In genomic region chr5:34179453-34180190, GRCh38 we compare ENCODE assay signal across 8 cellular contexts.
DNase-seq lines count a peak whose midpoint lies in the region; ATAC-seq and TF ChIP-seq lines count a peak whose summit lies in the region.
"Not testable (repeated sequence)": the region's sequence is repeated elsewhere in the genome, so short reads cannot be mapped to it uniquely, and the experiment has no call there.

No MANE protein-coding gene starts in this region.

- not testable (repeated sequence) for TF ChIP-seq CTCF in 22Rv1 (IDR thresholded peaks at IDR 0.05); VCaP (conservative IDR thresholded peaks at IDR 0.05); prostate gland (IDR thresholded peaks at IDR 0.05)

- H3K9me3 Mint-ChIP-seq in effector memory CD8-positive, alpha-beta T cell: not testable (repeated sequence)

- H3K4me3 Mint-ChIP-seq in effector memory CD8-positive, alpha-beta T cell: not testable (repeated sequence)

- not testable (repeated sequence) for H3K4me1 ChIP-seq in right cardiac atrium (ENCODE audit: control insufficient read depth, insufficient read depth, low read length); prostate gland (replicated peaks)

- peak overlapping the region; percentile 1 to 2 for H3K27ac Mint-ChIP-seq in effector memory CD8-positive, alpha-beta T cell

- peaks cover 32% of the 10 kb centered on the region for H3K36me3 Mint-ChIP-seq in effector memory CD8-positive, alpha-beta T cell (ENCODE audit: insufficient read depth)

- H3K36me3 ChIP-seq in prostate gland: not testable (repeated sequence)

- intact Hi-C loops in right cardiac atrium (cut with DNase I); prostate gland (cut with DNase I): not testable (repeated sequence)

- H3K9me3 ChIP-seq in right cardiac atrium (ENCODE audit: control insufficient read depth, low read length); prostate gland: not testable (repeated sequence)

- H3K27ac ChIP-seq in 22Rv1 (peak overlapping the region; percentile 37), VCaP (peak overlapping the region; percentile 29; the same call in 1 of the 2 replicates)
- H3K27ac ChIP-seq in right cardiac atrium (ENCODE audit: low read length); prostate gland: not testable (repeated sequence)

- not testable (repeated sequence) for H3K4me1 Mint-ChIP-seq in effector memory CD8-positive, alpha-beta T cell (ENCODE audit: low read depth in 2 of 2)

- H3K4me3 ChIP-seq in right cardiac atrium (ENCODE audit: low read length); prostate gland: not testable (repeated sequence)

- TF ChIP-seq POLR2A in prostate gland (IDR thresholded peaks at IDR 0.05): not testable (repeated sequence)

- not testable (repeated sequence) for ATAC-seq in effector memory CD8-positive, alpha-beta T cell (replicated peaks); right cardiac atrium

- H3K27me3 ChIP-seq in right cardiac atrium (ENCODE audit: control insufficient read depth, insufficient read depth); prostate gland (replicated peaks; ENCODE audit: insufficient read depth): not testable (repeated sequence)

- H3K27me3 Mint-ChIP-seq in effector memory CD8-positive, alpha-beta T cell: not testable (repeated sequence)

- 96% methylated on average over 10 of the region's 10 CpGs for WGBS in right cardiac atrium
- 88% methylated on average over 10 of the region's 10 CpGs for WGBS in prostate gland

- peak; percentile 10 for DNase-seq in HT-29 (ENCODE audit: low spot score)
- peak; percentile 64 for DNase-seq in activated effector memory CD4-positive, alpha-beta T cell treated with anti-CD3 and anti-CD28 coated beads, Interleukin-2, amount 50 U/mL, for 16 hours
- DNase-seq in effector memory CD8-positive, alpha-beta T cell: peak in 1 of 3 experiments; percentile 11
- DNase-seq in right cardiac atrium: peak in 2 of 3 donors; percentile 33 to 45
- peak; percentile 9 for DNase-seq in medulla oblongata (ENCODE audit: extremely low spot score)
- peak; percentile 61 for DNase-seq in prostate gland (ENCODE audit: low spot score)
